In the genomic region with DNA sequence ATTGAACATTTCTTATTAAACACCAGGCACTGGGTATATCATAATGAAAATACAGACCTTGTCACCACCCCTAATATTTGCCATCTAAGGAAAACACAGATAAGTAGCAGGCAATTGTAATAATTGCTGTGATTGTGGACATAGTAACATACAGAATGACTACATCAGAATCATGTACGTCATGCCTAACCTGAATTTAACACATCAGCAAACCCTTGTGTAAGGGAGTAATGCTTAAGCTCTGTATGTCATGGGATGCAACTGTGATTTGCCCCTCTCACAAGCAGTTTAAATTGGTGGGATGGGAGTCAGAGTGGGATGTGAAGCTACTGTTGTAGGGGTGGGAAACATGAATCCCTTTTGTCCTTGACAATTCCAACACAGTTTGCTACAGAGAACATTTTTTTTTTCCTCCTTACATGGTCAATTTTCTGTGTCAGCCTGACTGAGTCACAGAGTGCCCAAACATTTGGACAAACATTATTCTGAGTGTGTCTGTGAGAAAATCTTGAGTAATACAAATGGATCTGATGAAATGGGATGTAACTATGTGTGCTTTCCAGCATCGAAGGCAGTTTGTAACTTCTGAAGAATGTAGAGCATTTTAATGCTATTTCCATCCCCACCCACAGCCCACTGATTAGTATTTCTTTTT, we compare ENCODE assay signal across 12 cellular contexts.
DNase-seq lines count a peak whose midpoint lies in the region; ATAC-seq and TF ChIP-seq lines count a peak whose summit lies in the region.
"Had no signal": no experiment of that assay in that cellular context is flagged by ENCODE, and none has a peak within 500 bp of the region (broad histone marks: within the 10 kb centered on the region; RNA-seq: fewer than 3 reads in every experiment).

No MANE protein-coding gene starts in this region.

- peaks cover 3 to 6% of the 10 kb centered on the region in 2 donors for H3K4me1 ChIP-seq in thoracic aorta (ENCODE audit: control insufficient read depth in 1 of 2, low read depth in 2 of 2)
- no peaks in the 10 kb centered on the region for H3K4me1 ChIP-seq in ovary (ENCODE audit: insufficient read depth)
- H3K4me1 ChIP-seq: testis had no signal

- no peaks in the 10 kb centered on the region for H3K27me3 ChIP-seq in thoracic aorta (replicated peaks; ENCODE audit: insufficient read depth)
- H3K27me3 ChIP-seq in ovary: no peaks in the 10 kb centered on the region
- H3K27me3 ChIP-seq: testis had no signal

- TF ChIP-seq CTCF in thoracic aorta (IDR thresholded peaks at IDR 0.05) (no peak), ovary (IDR thresholded peaks at IDR 0.05) (no peak)

- peak; percentile 74 for ATAC-seq in thoracic aorta (ENCODE audit: insufficient number of reproducible peaks, low FRiP score, low read depth)
- ATAC-seq: natural killer cell had no signal

- no peaks in the 10 kb centered on the region for H3K36me3 Mint-ChIP-seq in activated T-cell treated with anti-CD3 and anti-CD28 coated beads, Interleukin-2, amount 50 U/mL, for 24 hours (ENCODE audit: low read depth)
- H3K36me3 Mint-ChIP-seq: activated CD4-positive, alpha-beta memory T cell treated with anti-CD3 and anti-CD28 coated beads for 36 hours; activated naive CD8-positive, alpha-beta T cell treated with anti-CD3 and anti-CD28 coated beads, Interleukin-2, amount 10 ng/mL, durations not matched to agents 7 days and 5 days; natural killer cell had no signal

- DNase-seq in HCEC 1CT (peak; percentile 92), SW 1271 (lab: John Stamatoyannopoulos, UW) (peak; percentile 16 to 20), fibroblast of the conjunctiva (ENCODE audit: low read depth) (peak; percentile 98), thoracic aorta (ENCODE audit: low spot score) (no peak), ovary (no peak), nucleus accumbens (lab: John Stamatoyannopoulos, UW) (no peak)
- no peak for DNase-seq in activated T-cell treated with anti-CD3 and anti-CD28 coated beads, Interleukin-2, amount 50 U/mL, for 24 hours
- DNase-seq: activated CD4-positive, alpha-beta memory T cell treated with anti-CD3 and anti-CD28 coated beads for 36 hours; activated naive CD8-positive, alpha-beta T cell treated with anti-CD3 and anti-CD28 coated beads, Interleukin-2, amount 10 ng/mL, durations not matched to agents 7 days and 5 days; natural killer cell; stimulated activated CD4-positive, alpha-beta T cell treated with anti-CD3 and anti-CD28 coated beads, Interleukin-2, amount 100 ng/mL, for 48 hours; testis had no signal

- H3K36me3 ChIP-seq in thoracic aorta (no peaks in the 10 kb centered on the region), ovary (no peaks in the 10 kb centered on the region)

- H3K27ac Mint-ChIP-seq in activated T-cell treated with anti-CD3 and anti-CD28 coated beads, Interleukin-2, amount 50 U/mL, for 24 hours: no peak overlapping the region
- H3K27ac Mint-ChIP-seq: activated CD4-positive, alpha-beta memory T cell treated with anti-CD3 and anti-CD28 coated beads for 36 hours; activated naive CD8-positive, alpha-beta T cell treated with anti-CD3 and anti-CD28 coated beads, Interleukin-2, amount 10 ng/mL, durations not matched to agents 7 days and 5 days; natural killer cell had no signal

- H3K27ac ChIP-seq in thoracic aorta (peak overlapping the region; percentile 67 to 75), ovary (no peak overlapping the region)
- H3K27ac ChIP-seq: testis had no signal

- no peaks in the 10 kb centered on the region for H3K4me1 Mint-ChIP-seq in activated T-cell treated with anti-CD3 and anti-CD28 coated beads, Interleukin-2, amount 50 U/mL, for 24 hours (ENCODE audit: low read depth)
- H3K4me1 Mint-ChIP-seq: activated naive CD8-positive, alpha-beta T cell treated with anti-CD3 and anti-CD28 coated beads, Interleukin-2, amount 10 ng/mL, durations not matched to agents 7 days and 5 days; natural killer cell had no signal

- TF ChIP-seq EP300 in ovary (IDR thresholded peaks at IDR 0.05): no peak

- 36 to 53% (median 40%) methylated on average over 2 of the region's 2 CpGs for WGBS in ovary, 3 donors

- H3K27me3 Mint-ChIP-seq in activated T-cell treated with anti-CD3 and anti-CD28 coated beads, Interleukin-2, amount 50 U/mL, for 24 hours: no peaks in the 10 kb centered on the region
- H3K27me3 Mint-ChIP-seq: activated CD4-positive, alpha-beta memory T cell treated with anti-CD3 and anti-CD28 coated beads for 36 hours; activated naive CD8-positive, alpha-beta T cell treated with anti-CD3 and anti-CD28 coated beads, Interleukin-2, amount 10 ng/mL, durations not matched to agents 7 days and 5 days had no signal

- H3K4me3 ChIP-seq in thoracic aorta (no peak overlapping the region), ovary (no peak overlapping the region)
- H3K4me3 ChIP-seq: testis had no signal

- peaks cover 7% of the 10 kb centered on the region for H3K9me3 Mint-ChIP-seq in activated T-cell treated with anti-CD3 and anti-CD28 coated beads, Interleukin-2, amount 50 U/mL, for 24 hours

- intact Hi-C loops in ovary (cut with DNase I): no loop called here

- no peaks in the 10 kb centered on the region for H3K9me3 ChIP-seq in thoracic aorta
- no peaks in the 10 kb centered on the region for H3K9me3 ChIP-seq in ovary
- H3K9me3 ChIP-seq: testis had no signal

- TF ChIP-seq POLR2A in ovary (IDR thresholded peaks at IDR 0.05): no peak

- no peak overlapping the region for H3K4me3 Mint-ChIP-seq in activated T-cell treated with anti-CD3 and anti-CD28 coated beads, Interleukin-2, amount 50 U/mL, for 24 hours
- H3K4me3 Mint-ChIP-seq: activated CD4-positive, alpha-beta memory T cell treated with anti-CD3 and anti-CD28 coated beads for 36 hours; activated naive CD8-positive, alpha-beta T cell treated with anti-CD3 and anti-CD28 coated beads, Interleukin-2, amount 10 ng/mL, durations not matched to agents 7 days and 5 days; natural killer cell had no signal

Comparison
In these comparisons a context has a peak if more than half of its experiments do, and no peak if none do; other contexts are left out.
1. DNase-seq: peak in HCEC 1CT (single experiment), SW 1271 (2 of 2) and fibroblast of the conjunctiva (single experiment); none in thoracic aorta (single experiment), ovary (0 of 5), nucleus accumbens (0 of 56) and activated T-cell treated with anti-CD3 and anti-CD28 coated beads, Interleukin-2, amount 50 U/mL, for 24 hours (single experiment).
2. H3K27ac ChIP-seq: peak in thoracic aorta (2 of 2); none in ovary (0 of 2).